In genomic region chr15:73936181-73936580, GRCh38 we compare ENCODE assay signal across 12 cellular contexts. TPM values are rescaled to one million over a fixed set of nuclear protein-coding genes. Genes with fewer than 3 reads are reported as not detected.
DNase-seq lines count a peak whose midpoint lies in the region; ATAC-seq and TF ChIP-seq lines count a peak whose summit lies in the region.
"Had no signal": no experiment of that assay in that cellular context is flagged by ENCODE, and none has a peak within 500 bp of the region (broad histone marks: within the 10 kb centered on the region; RNA-seq: fewer than 3 reads in every experiment).

No MANE protein-coding gene starts in this region.

- no peak overlapping the region for H3K4me3 ChIP-seq in upper lobe of right lung
- H3K4me3 ChIP-seq: gastrocnemius medialis had no signal

- H3K9me3 ChIP-seq in upper lobe of right lung: no peaks in the 10 kb centered on the region
- H3K9me3 ChIP-seq: gastrocnemius medialis had no signal

- H3K36me3 ChIP-seq in upper lobe of right lung: no peaks in the 10 kb centered on the region
- H3K36me3 ChIP-seq: gastrocnemius medialis had no signal

- intact Hi-C loops in upper lobe of right lung (cut with DNase I): no loop called here

- no peaks in the 10 kb centered on the region for H3K9me3 Mint-ChIP-seq in activated T-cell treated with anti-CD3 and anti-CD28 coated beads, Interleukin-2, amount 50 U/mL, for 24 hours

- H3K4me3 Mint-ChIP-seq in activated T-cell treated with anti-CD3 and anti-CD28 coated beads, Interleukin-2, amount 50 U/mL, for 24 hours: no peak overlapping the region

- no peaks in the 10 kb centered on the region for H3K27me3 Mint-ChIP-seq in activated T-cell treated with anti-CD3 and anti-CD28 coated beads, Interleukin-2, amount 50 U/mL, for 24 hours

- TF ChIP-seq CTCF in upper lobe of right lung (IDR thresholded peaks at IDR 0.05): peak; percentile 18

- no peak for ATAC-seq in upper lobe of right lung
- no peak for ATAC-seq in GM19467 (IDR thresholded peaks at IDR 0.05; ENCODE audit: unreplicated experiment)
- ATAC-seq: gastrocnemius medialis had no signal

- H3K36me3 Mint-ChIP-seq in activated T-cell treated with anti-CD3 and anti-CD28 coated beads, Interleukin-2, amount 50 U/mL, for 24 hours (ENCODE audit: low read depth): no peaks in the 10 kb centered on the region

- DNase-seq in NCI-H2227 (lab: John Stamatoyannopoulos, UW; ENCODE audit: unreplicated experiment): peak; percentile 21
- no peak for DNase-seq in NCI-H2227 treated with DMSO at 0.1 percent for 48 hours (lab: John Stamatoyannopoulos, UW)
- DNase-seq in astrocyte of the hippocampus (ENCODE audit: low read depth, low spot score): peak; percentile 71
- peak; percentile 76 for DNase-seq in iris pigment epithelial cell (ENCODE audit: low read depth)
- no peak for DNase-seq in upper lobe of right lung
- DNase-seq in activated T-cell treated with anti-CD3 and anti-CD28 coated beads, Interleukin-2, amount 50 U/mL, for 24 hours: no peak
- DNase-seq in NCI-H2081 treated with DMSO at 0.1 percent for 48 hours (lab: John Stamatoyannopoulos, UW): no peak
- DNase-seq: activated naive CD4-positive, alpha-beta T cell treated with Interleukin-2 at 50 U/mL for 16 hours; gastrocnemius medialis; NCI-H1694; occipital lobe had no signal

- H3K4me1 ChIP-seq in upper lobe of right lung: peaks cover 19% of the 10 kb centered on the region
- H3K4me1 ChIP-seq: gastrocnemius medialis had no signal

- H3K4me1 Mint-ChIP-seq in activated T-cell treated with anti-CD3 and anti-CD28 coated beads, Interleukin-2, amount 50 U/mL, for 24 hours (ENCODE audit: low read depth): peaks cover 5% of the 10 kb centered on the region

- H3K27ac ChIP-seq in upper lobe of right lung: no peak overlapping the region
- H3K27ac ChIP-seq: gastrocnemius medialis had no signal

- no peak overlapping the region for H3K27ac Mint-ChIP-seq in activated T-cell treated with anti-CD3 and anti-CD28 coated beads, Interleukin-2, amount 50 U/mL, for 24 hours

- H3K27me3 ChIP-seq in upper lobe of right lung: no peaks in the 10 kb centered on the region
- H3K27me3 ChIP-seq: gastrocnemius medialis had no signal

RNA-seq across cellular contexts. Expression of gene LOXL1, which starts 9.9 kb away (rescaled TPM):
- total RNA-seq in upper lobe of right lung: 11.1 TPM

RNA-seq across cellular contexts. Expression of gene STOML1, which starts 55.9 kb away (rescaled TPM):
- 23.4 TPM for total RNA-seq in upper lobe of right lung

RNA-seq across cellular contexts. Expression of gene PML, which starts 58.3 kb away (rescaled TPM):
- 82.9 TPM for total RNA-seq in upper lobe of right lung

Comparison
In these comparisons a context has a peak if more than half of its experiments do, and no peak if none do; other contexts are left out.
1. DNase-seq: peak in NCI-H2227 (single experiment), astrocyte of the hippocampus (single experiment) and iris pigment epithelial cell (single experiment); none in NCI-H2227 treated with DMSO at 0.1 percent for 48 hours (single experiment), upper lobe of right lung (single experiment), activated T-cell treated with anti-CD3 and anti-CD28 coated beads, Interleukin-2, amount 50 U/mL, for 24 hours (single experiment) and NCI-H2081 treated with DMSO at 0.1 percent for 48 hours (single experiment).